In the genomic region with DNA sequence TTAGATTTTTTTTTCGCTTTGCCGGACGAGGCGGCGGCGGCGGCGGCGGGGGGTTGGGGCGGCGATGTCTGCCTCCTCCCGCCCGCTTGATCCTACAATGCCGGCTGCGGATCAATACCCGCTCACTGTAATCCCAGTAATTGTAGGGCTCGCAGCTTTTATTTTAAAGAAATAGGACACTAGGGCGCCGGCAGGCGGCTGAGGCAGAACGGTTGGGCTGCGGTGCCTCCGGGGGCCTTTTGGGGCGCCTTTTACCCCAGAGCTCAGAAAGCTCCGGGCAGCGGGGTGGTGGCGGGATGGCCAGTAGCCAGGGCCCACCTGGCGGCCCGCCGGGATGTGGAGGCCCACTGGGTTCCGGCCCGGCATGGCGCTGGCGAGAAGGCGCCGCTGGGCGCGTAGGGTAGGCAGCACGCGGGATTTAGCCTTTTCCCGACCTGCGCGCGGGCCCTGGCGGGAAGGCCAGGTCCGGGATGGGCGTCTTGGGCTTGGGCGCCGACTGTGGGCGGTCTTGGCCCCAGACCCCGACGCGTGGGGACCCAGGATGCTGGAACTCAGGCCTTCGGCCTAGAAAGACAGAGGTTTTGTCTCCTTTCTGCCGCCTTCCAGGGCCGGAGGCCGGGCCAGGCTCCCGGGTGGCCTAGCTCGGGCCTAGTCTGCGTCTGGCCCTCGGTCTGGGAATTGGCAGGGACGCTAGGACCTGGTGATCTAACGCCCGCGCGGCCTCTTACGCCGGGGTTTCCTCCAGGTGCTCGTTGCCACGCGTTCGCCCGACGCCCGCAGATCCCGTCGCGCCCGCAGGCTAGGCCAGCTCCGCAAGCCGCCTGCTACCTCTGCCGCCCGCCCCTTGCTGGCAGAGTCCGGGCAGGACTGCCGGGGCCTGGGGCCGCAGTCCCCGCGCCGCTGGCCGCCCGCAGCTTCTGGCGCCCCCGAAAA, we compare ENCODE assay signal across 1 cellular context.
TF ChIP-seq lines count a peak whose summit lies in the region.

No MANE protein-coding gene starts in this region.

TF ChIP-seq in GM23338, 12 proteins besides CTCF, POLR2A, EP300 and RAD21 (continued from another document):
- TF ChIP-seq, protein P1, sequence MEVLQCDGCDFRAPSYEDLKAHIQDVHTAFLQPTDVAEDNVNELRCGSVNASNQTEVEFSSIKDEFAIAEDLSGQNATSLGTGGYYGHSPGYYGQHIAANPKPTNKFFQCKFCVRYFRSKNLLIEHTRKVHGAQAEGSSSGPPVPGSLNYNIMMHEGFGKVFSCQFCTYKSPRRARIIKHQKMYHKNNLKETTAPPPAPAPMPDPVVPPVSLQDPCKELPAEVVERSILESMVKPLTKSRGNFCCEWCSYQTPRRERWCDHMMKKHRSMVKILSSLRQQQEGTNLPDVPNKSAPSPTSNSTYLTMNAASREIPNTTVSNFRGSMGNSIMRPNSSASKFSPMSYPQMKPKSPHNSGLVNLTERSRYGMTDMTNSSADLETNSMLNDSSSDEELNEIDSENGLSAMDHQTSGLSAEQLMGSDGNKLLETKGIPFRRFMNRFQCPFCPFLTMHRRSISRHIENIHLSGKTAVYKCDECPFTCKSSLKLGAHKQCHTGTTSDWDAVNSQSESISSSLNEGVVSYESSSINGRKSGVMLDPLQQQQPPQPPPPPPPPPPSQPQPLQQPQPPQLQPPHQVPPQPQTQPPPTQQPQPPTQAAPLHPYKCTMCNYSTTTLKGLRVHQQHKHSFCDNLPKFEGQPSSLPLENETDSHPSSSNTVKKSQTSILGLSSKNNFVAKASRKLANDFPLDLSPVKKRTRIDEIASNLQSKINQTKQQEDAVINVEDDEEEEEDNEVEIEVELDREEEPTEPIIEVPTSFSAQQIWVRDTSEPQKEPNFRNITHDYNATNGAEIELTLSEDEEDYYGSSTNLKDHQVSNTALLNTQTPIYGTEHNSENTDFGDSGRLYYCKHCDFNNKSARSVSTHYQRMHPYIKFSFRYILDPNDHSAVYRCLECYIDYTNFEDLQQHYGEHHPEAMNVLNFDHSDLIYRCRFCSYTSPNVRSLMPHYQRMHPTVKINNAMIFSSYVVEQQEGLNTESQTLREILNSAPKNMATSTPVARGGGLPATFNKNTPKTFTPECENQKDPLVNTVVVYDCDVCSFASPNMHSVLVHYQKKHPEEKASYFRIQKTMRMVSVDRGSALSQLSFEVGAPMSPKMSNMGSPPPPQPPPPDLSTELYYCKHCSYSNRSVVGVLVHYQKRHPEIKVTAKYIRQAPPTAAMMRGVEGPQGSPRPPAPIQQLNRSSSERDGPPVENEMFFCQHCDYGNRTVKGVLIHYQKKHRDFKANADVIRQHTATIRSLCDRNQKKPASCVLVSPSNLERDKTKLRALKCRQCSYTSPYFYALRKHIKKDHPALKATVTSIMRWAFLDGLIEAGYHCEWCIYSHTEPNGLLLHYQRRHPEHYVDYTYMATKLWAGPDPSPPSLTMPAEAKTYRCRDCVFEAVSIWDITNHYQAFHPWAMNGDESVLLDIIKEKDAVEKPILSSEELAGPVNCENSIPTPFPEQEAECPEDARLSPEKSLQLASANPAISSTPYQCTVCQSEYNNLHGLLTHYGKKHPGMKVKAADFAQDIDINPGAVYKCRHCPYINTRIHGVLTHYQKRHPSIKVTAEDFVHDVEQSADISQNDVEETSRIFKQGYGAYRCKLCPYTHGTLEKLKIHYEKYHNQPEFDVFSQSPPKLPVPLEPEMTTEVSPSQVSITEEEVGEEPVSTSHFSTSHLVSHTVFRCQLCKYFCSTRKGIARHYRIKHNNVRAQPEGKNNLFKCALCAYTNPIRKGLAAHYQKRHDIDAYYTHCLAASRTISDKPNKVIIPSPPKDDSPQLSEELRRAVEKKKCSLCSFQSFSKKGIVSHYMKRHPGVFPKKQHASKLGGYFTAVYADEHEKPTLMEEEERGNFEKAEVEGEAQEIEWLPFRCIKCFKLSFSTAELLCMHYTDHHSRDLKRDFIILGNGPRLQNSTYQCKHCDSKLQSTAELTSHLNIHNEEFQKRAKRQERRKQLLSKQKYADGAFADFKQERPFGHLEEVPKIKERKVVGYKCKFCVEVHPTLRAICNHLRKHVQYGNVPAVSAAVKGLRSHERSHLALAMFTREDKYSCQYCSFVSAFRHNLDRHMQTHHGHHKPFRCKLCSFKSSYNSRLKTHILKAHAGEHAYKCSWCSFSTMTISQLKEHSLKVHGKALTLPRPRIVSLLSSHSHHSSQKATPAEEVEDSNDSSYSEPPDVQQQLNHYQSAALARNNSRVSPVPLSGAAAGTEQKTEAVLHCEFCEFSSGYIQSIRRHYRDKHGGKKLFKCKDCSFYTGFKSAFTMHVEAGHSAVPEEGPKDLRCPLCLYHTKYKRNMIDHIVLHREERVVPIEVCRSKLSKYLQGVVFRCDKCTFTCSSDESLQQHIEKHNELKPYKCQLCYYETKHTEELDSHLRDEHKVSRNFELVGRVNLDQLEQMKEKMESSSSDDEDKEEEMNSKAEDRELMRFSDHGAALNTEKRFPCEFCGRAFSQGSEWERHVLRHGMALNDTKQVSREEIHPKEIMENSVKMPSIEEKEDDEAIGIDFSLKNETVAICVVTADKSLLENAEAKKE (CRISPR knock-in tag; IDR thresholded peaks at IDR 0.05), result no peak
- TF ChIP-seq EZH2phosphoT487 (IDR thresholded peaks at IDR 0.05; ENCODE audit: unreplicated experiment) (no peak), NANOG (IDR thresholded peaks at IDR 0.05; ENCODE audit: borderline replicate concordance) (no peak), STAT1 (IDR thresholded peaks at IDR 0.05; ENCODE audit: unreplicated experiment) (no peak), EZH2 (IDR thresholded peaks at IDR 0.05; ENCODE audit: low read depth, unreplicated experiment) (peak; percentile 51), CREB1 (CRISPR knock-in tag; IDR thresholded peaks at IDR 0.05; ENCODE audit: low read depth) (no peak), POLR2AphosphoS5 (IDR thresholded peaks at IDR 0.05; ENCODE audit: low read depth) (no peak), ZNF331 (CRISPR knock-in tag; IDR thresholded peaks at IDR 0.05; ENCODE audit: low read depth) (no peak), ZNF114 (CRISPR knock-in tag; IDR thresholded peaks at IDR 0.05) (no peak), JUNB (IDR thresholded peaks at IDR 0.05; ENCODE audit: unreplicated experiment) (no peak)
- TF ChIP-seq, protein P2, sequence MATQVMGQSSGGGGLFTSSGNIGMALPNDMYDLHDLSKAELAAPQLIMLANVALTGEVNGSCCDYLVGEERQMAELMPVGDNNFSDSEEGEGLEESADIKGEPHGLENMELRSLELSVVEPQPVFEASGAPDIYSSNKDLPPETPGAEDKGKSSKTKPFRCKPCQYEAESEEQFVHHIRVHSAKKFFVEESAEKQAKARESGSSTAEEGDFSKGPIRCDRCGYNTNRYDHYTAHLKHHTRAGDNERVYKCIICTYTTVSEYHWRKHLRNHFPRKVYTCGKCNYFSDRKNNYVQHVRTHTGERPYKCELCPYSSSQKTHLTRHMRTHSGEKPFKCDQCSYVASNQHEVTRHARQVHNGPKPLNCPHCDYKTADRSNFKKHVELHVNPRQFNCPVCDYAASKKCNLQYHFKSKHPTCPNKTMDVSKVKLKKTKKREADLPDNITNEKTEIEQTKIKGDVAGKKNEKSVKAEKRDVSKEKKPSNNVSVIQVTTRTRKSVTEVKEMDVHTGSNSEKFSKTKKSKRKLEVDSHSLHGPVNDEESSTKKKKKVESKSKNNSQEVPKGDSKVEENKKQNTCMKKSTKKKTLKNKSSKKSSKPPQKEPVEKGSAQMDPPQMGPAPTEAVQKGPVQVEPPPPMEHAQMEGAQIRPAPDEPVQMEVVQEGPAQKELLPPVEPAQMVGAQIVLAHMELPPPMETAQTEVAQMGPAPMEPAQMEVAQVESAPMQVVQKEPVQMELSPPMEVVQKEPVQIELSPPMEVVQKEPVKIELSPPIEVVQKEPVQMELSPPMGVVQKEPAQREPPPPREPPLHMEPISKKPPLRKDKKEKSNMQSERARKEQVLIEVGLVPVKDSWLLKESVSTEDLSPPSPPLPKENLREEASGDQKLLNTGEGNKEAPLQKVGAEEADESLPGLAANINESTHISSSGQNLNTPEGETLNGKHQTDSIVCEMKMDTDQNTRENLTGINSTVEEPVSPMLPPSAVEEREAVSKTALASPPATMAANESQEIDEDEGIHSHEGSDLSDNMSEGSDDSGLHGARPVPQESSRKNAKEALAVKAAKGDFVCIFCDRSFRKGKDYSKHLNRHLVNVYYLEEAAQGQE (IDR thresholded peaks at IDR 0.05; ENCODE audit: unreplicated experiment), result no peak
